ENCODE assay signal across 1 cellular context in the genomic region with DNA sequence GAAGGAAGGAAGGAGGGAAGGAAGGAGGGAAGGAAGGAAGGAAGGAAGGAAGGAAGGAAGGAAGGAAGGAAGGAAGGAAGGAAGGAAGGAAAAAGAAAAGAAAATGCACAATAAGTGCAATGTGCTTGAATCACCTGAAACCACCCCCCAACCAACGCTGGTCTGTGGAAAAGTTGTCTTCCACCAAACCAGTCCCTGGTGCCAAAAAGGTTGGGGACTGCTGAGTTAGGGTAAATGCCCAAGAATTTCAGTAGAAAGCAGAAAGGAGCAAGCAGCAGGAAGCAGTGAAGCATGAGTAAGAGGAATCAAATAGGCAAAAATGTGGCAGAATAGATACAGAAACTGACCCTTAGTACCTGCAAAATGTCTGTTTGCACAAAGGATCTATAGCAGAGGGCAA.
TF ChIP-seq lines count a peak whose summit lies in the region.

No MANE protein-coding gene starts in this region.

TF ChIP-seq in SK-N-SH treated with all-trans-retinoic acid at 6 μM for 48 hours, 23 proteins besides CTCF, POLR2A, EP300 and RAD21 (continued from another document):
- TF ChIP-seq, protein P1, sequence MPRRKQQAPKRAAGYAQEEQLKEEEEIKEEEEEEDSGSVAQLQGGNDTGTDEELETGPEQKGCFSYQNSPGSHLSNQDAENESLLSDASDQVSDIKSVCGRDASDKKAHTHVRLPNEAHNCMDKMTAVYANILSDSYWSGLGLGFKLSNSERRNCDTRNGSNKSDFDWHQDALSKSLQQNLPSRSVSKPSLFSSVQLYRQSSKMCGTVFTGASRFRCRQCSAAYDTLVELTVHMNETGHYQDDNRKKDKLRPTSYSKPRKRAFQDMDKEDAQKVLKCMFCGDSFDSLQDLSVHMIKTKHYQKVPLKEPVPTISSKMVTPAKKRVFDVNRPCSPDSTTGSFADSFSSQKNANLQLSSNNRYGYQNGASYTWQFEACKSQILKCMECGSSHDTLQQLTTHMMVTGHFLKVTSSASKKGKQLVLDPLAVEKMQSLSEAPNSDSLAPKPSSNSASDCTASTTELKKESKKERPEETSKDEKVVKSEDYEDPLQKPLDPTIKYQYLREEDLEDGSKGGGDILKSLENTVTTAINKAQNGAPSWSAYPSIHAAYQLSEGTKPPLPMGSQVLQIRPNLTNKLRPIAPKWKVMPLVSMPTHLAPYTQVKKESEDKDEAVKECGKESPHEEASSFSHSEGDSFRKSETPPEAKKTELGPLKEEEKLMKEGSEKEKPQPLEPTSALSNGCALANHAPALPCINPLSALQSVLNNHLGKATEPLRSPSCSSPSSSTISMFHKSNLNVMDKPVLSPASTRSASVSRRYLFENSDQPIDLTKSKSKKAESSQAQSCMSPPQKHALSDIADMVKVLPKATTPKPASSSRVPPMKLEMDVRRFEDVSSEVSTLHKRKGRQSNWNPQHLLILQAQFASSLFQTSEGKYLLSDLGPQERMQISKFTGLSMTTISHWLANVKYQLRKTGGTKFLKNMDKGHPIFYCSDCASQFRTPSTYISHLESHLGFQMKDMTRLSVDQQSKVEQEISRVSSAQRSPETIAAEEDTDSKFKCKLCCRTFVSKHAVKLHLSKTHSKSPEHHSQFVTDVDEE (CRISPR knock-in tag; IDR thresholded peaks at IDR 0.05): no peak
- TF ChIP-seq TCF4 (CRISPR knock-in tag; IDR thresholded peaks at IDR 0.05; ENCODE audit: borderline replicate concordance) (no peak), CSDC2 (CRISPR knock-in tag; IDR thresholded peaks at IDR 0.05) (no peak)
